18 cellular contexts compared by ENCODE assay signal in the genomic region with DNA sequence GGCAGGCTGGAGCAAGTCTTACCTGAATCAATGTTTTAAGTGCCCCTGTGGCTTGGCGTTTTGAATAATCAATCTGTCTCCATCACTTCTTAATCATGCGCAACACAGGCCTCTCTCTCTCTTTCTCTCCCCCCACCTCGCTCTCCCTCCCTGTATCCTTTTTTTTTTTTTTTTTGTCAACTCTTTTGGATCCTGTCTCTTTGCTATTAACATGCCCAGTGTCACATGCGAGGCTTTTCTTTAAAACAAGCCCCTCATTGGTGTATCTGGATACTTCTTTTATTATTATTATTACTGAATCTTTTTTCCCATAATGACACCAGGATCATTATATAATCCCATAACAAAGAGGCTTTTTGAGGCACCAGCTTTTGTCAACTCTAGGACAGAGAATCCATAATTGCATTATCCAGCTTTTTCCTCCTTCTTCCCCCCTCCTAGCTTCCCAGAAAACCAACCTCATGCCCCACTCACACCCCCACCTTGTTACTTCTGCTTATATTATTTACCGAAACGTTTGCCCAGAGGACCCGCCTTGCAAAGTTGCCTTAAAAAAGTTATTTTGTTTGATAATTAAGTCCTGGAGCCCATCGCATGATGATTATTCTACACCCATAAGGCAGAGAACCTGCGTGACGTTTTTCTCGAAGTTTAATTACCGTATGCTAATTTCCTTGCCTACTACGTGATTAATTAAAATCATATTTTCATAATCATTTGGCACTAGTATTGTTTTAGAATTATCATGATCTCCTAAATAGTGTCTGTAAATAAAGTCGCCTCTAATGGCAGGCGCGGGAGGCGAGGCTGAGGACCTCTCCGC.
DNase-seq lines count a peak whose midpoint lies in the region; ATAC-seq and TF ChIP-seq lines count a peak whose summit lies in the region.
"Had no signal": no experiment of that assay in that cellular context is flagged by ENCODE, and none has a peak within 500 bp of the region (broad histone marks: within the 10 kb centered on the region; RNA-seq: fewer than 3 reads in every experiment).

No MANE protein-coding gene starts in this region.

- no peak overlapping the region for H3K4me3 Mint-ChIP-seq in activated T-helper 2 cell treated with anti-CD3 and anti-CD28 coated beads, Interferon-gamma antibody, Interleukin-2, Interleukin-4, amounts not matched to agents 10 μg/mL and 5 μg/mL and 100 μg/mL, durations not matched to agents 14 hours and 24 hours and 36 hours (ENCODE audit: low read depth)
- H3K4me3 Mint-ChIP-seq in mesothelial cell of epicardium (peak overlapping the region; percentile 65), type B pancreatic cell (peak overlapping the region; percentile 87)

- peaks cover 57% of the 10 kb centered on the region for H3K27me3 Mint-ChIP-seq in activated T-helper 2 cell treated with anti-CD3 and anti-CD28 coated beads, Interferon-gamma antibody, Interleukin-2, Interleukin-4, amounts not matched to agents 10 μg/mL and 5 μg/mL and 100 μg/mL, durations not matched to agents 14 hours and 24 hours and 36 hours (ENCODE audit: low read depth)
- peaks cover 82% of the 10 kb centered on the region for H3K27me3 Mint-ChIP-seq in mesothelial cell of epicardium (ENCODE audit: low read depth)
- peaks cover 82% of the 10 kb centered on the region for H3K27me3 Mint-ChIP-seq in type B pancreatic cell

- no peak overlapping the region for H3K27ac ChIP-seq in left ventricle myocardium inferior (replicated peaks)
- H3K27ac ChIP-seq: PC-9, upper lobe of right lung had no signal

- H3K27ac Mint-ChIP-seq in activated T-helper 2 cell treated with anti-CD3 and anti-CD28 coated beads, Interferon-gamma antibody, Interleukin-2, Interleukin-4, amounts not matched to agents 10 μg/mL and 5 μg/mL and 100 μg/mL, durations not matched to agents 14 hours and 24 hours and 36 hours = peak overlapping the region; percentile 8
- H3K27ac Mint-ChIP-seq in mesothelial cell of epicardium = peak overlapping the region; percentile 53
- peak overlapping the region; percentile 42 for H3K27ac Mint-ChIP-seq in type B pancreatic cell

- no peak for TF ChIP-seq CTCF in left ventricle myocardium inferior (IDR thresholded peaks at IDR 0.05; ENCODE audit: borderline replicate concordance)
- TF ChIP-seq CTCF in mesothelial cell of epicardium (IDR thresholded peaks at IDR 0.05; ENCODE audit: unreplicated experiment) = no peak
- no peak for TF ChIP-seq CTCF in type B pancreatic cell (conservative IDR thresholded peaks at IDR 0.05)

- H3K36me3 Mint-ChIP-seq in activated T-helper 2 cell treated with anti-CD3 and anti-CD28 coated beads, Interferon-gamma antibody, Interleukin-2, Interleukin-4, amounts not matched to agents 10 μg/mL and 5 μg/mL and 100 μg/mL, durations not matched to agents 14 hours and 24 hours and 36 hours (ENCODE audit: low read depth) = no peaks in the 10 kb centered on the region
- H3K36me3 Mint-ChIP-seq in mesothelial cell of epicardium (no peaks in the 10 kb centered on the region), type B pancreatic cell (no peaks in the 10 kb centered on the region)

- intact Hi-C loops in left ventricle myocardium inferior (cut with micrococcal nuclease) = no loop called here
- intact Hi-C loops in Right ventricle myocardium superior (cut with DNase I) = loop anchor here (10.0 kb wide), 1 partner anchor 431 kb away; no protein-coding TSS in a partner anchor
- intact Hi-C loops in activated T-helper 2 cell treated with anti-CD3 and anti-CD28 coated beads, Interferon-gamma antibody, Interleukin-2, Interleukin-4, amounts not matched to agents 10 μg/mL and 5 μg/mL and 100 μg/mL, durations not matched to agents 14 hours and 24 hours and 36 hours (cut with micrococcal nuclease) = loop anchor here (2.0 to 10.0 kb wide), 3 partner anchors 151 to 695 kb away; a partner anchor contains a TSS

- H3K36me3 ChIP-seq in left ventricle myocardium inferior = no peaks in the 10 kb centered on the region
- H3K36me3 ChIP-seq: upper lobe of right lung had no signal

- DNase-seq in left ventricle myocardium inferior = no peak
- no peak for DNase-seq in Right ventricle myocardium superior
- DNase-seq in activated T-helper 2 cell treated with anti-CD3 and anti-CD28 coated beads, Interferon-gamma antibody, Interleukin-2, Interleukin-4, amounts not matched to agents 10 μg/mL and 5 μg/mL and 100 μg/mL, durations not matched to agents 14 hours and 24 hours and 36 hours (ENCODE audit: low spot score) = no peak
- no peak for DNase-seq in mesothelial cell of epicardium (ENCODE audit: low spot score in 2 of 2, unreplicated experiment in 2 of 2)
- no peak for DNase-seq in type B pancreatic cell (ENCODE audit: extremely low spot score, unreplicated experiment)
- DNase-seq in activated gamma-delta T cell treated with Interleukin-2 at 50 U/mL for 16 hours = no peak
- DNase-seq: activated naive CD4-positive, alpha-beta T cell; DND-41; mammary epithelial cell; NCI-H1417; NCI-H446 treated with DMSO at 0.1 percent for 48 hours; PC-9; upper lobe of right lung had no signal

- H3K4me1 Mint-ChIP-seq in activated T-helper 2 cell treated with anti-CD3 and anti-CD28 coated beads, Interferon-gamma antibody, Interleukin-2, Interleukin-4, amounts not matched to agents 10 μg/mL and 5 μg/mL and 100 μg/mL, durations not matched to agents 14 hours and 24 hours and 36 hours (ENCODE audit: low read depth) = peaks cover 29% of the 10 kb centered on the region
- H3K4me1 Mint-ChIP-seq in mesothelial cell of epicardium (peaks cover 38% of the 10 kb centered on the region), type B pancreatic cell (ENCODE audit: unreplicated experiment) (peaks cover 20% of the 10 kb centered on the region)

- no peaks in the 10 kb centered on the region for H3K9me3 Mint-ChIP-seq in activated T-helper 2 cell treated with anti-CD3 and anti-CD28 coated beads, Interferon-gamma antibody, Interleukin-2, Interleukin-4, amounts not matched to agents 10 μg/mL and 5 μg/mL and 100 μg/mL, durations not matched to agents 14 hours and 24 hours and 36 hours
- no peaks in the 10 kb centered on the region for H3K9me3 Mint-ChIP-seq in mesothelial cell of epicardium
- H3K9me3 Mint-ChIP-seq in type B pancreatic cell = no peaks in the 10 kb centered on the region
- H3K9me3 Mint-ChIP-seq: T-helper 1 cell treated with Interleukin-12 subunit alpha and Interleukin-12 subunit beta and Interleukin-4 antibody, amounts not matched to agents 30 μg/mL and 1 μg/mL, for 36 hours had no signal

- no peaks in the 10 kb centered on the region for H3K9me3 ChIP-seq in left ventricle myocardium inferior (replicated peaks)
- H3K9me3 ChIP-seq: upper lobe of right lung had no signal

- peaks cover 45% of the 10 kb centered on the region for H3K4me1 ChIP-seq in left ventricle myocardium inferior

- ATAC-seq in Right ventricle myocardium superior (ENCODE audit: poor library complexity) (no peak), GM18861 (IDR thresholded peaks at IDR 0.05; ENCODE audit: unreplicated experiment) (no peak), HG03095 (IDR thresholded peaks at IDR 0.05; ENCODE audit: unreplicated experiment) (no peak)
- ATAC-seq: GM12878, HepG2, upper lobe of right lung had no signal

- H3K27me3 ChIP-seq in left ventricle myocardium inferior (ENCODE audit: low read depth) = peaks cover 100% of the 10 kb centered on the region

- peak overlapping the region; percentile 71 for H3K4me3 ChIP-seq in left ventricle myocardium inferior
- H3K4me3 ChIP-seq: GM12878, PC-9, upper lobe of right lung had no signal
